Comparison of ENCODE assay signal across 1 cellular context in genomic region chr5:159207222-159207615, GRCh38.
TF ChIP-seq lines count a peak whose summit lies in the region.

No MANE protein-coding gene starts in this region.

TF ChIP-seq in K562, 482 proteins besides CTCF, POLR2A, EP300 and RAD21 (continued from another document and continues in another):
- no peak for TF ChIP-seq TCFL5 (CRISPR knock-in tag; conservative IDR thresholded peaks at IDR 0.05)
- TF ChIP-seq NFIC (IDR thresholded peaks at IDR 0.05) = no peak
- TF ChIP-seq NKRF (IDR thresholded peaks at IDR 0.05; ENCODE audit: borderline replicate concordance) = no peak
- TF ChIP-seq FOS (IDR thresholded peaks at IDR 0.05; ENCODE audit: extremely low read depth, insufficient read length) = no peak
- TF ChIP-seq PHF21A (IDR thresholded peaks at IDR 0.05; ENCODE audit: borderline replicate concordance, low read depth) = no peak
- no peak for TF ChIP-seq SREBF1 (IDR thresholded peaks at IDR 0.05; ENCODE audit: borderline replicate concordance, low read depth, low read length)
- TF ChIP-seq SRF (CRISPR knock-in tag; IDR thresholded peaks at IDR 0.05) = no peak
- TF ChIP-seq RAD51 (IDR thresholded peaks at IDR 0.05; ENCODE audit: borderline replicate concordance, low read depth) = peak; percentile 89
- TF ChIP-seq ZBTB12 (CRISPR knock-in tag; IDR thresholded peaks at IDR 0.05) = no peak
- 0 out of 2 replicates have a peak, but pooled peaks have one; percentile 5 for TF ChIP-seq GABPA (tag; conservative IDR thresholded peaks at IDR 0.05; ENCODE audit: low read depth)
- no peak for TF ChIP-seq CREBBP (IDR thresholded peaks at IDR 0.05; ENCODE audit: low read depth, low read length)
- TF ChIP-seq FOXP1 (CRISPR knock-in tag; IDR thresholded peaks at IDR 0.05) = no peak
- TF ChIP-seq HDAC2 (IDR thresholded peaks at IDR 0.05) = 0 out of 2 replicates have a peak, but pooled peaks have one; percentile 3
- TF ChIP-seq ZNF121 (CRISPR knock-in tag; conservative IDR thresholded peaks at IDR 0.05) = no peak
- TF ChIP-seq DDX20 (tag; IDR thresholded peaks at IDR 0.05; ENCODE audit: low read depth) = no peak
- TF ChIP-seq ZEB2 (IDR thresholded peaks at IDR 0.05) = no peak
- TF ChIP-seq PTBP1 (IDR thresholded peaks at IDR 0.05; ENCODE audit: low read depth, low read length) = no peak
- TF ChIP-seq SMARCA5 (IDR thresholded peaks at IDR 0.05) = peak; percentile 12; the same call in 1 of the 2 replicates
- no peak for TF ChIP-seq VEZF1 (CRISPR knock-in tag; IDR thresholded peaks at IDR 0.05)
- TF ChIP-seq ZNF764 (CRISPR knock-in tag; IDR thresholded peaks at IDR 0.05; ENCODE audit: low read depth) = no peak
- TF ChIP-seq ZBTB49 (CRISPR knock-in tag; IDR thresholded peaks at IDR 0.05; ENCODE audit: borderline replicate concordance) = no peak
- no peak for TF ChIP-seq ZNF644 (tag; IDR thresholded peaks at IDR 0.05; ENCODE audit: low read depth)
- no peak for TF ChIP-seq ZNF143 (CRISPR knock-in tag; IDR thresholded peaks at IDR 0.05)
- TF ChIP-seq HNRNPH1 (optimal IDR thresholded peaks at IDR 0.05; ENCODE audit: low read depth, low read length) = no peak
- no peak for TF ChIP-seq ZNF785 (CRISPR knock-in tag; IDR thresholded peaks at IDR 0.05)
- no peak for TF ChIP-seq CGGBP1 (CRISPR knock-in tag; IDR thresholded peaks at IDR 0.05)
- no peak for TF ChIP-seq NBN (IDR thresholded peaks at IDR 0.05; ENCODE audit: low read depth)
- TF ChIP-seq ARID4B (CRISPR knock-in tag; IDR thresholded peaks at IDR 0.05) = no peak
- no peak for TF ChIP-seq JUNB (CRISPR knock-in tag; conservative IDR thresholded peaks at IDR 0.05)
- TF ChIP-seq ZBTB17 (CRISPR knock-in tag; IDR thresholded peaks at IDR 0.05) = no peak
- TF ChIP-seq ZBTB40 (IDR thresholded peaks at IDR 0.05) = no peak
- no peak for TF ChIP-seq ZBTB40 (CRISPR knock-in tag; IDR thresholded peaks at IDR 0.05)
- no peak for TF ChIP-seq MXD1 (CRISPR knock-in tag; IDR thresholded peaks at IDR 0.05; ENCODE audit: borderline replicate concordance, poor library complexity, severe bottlenecking)
- TF ChIP-seq USF2 (CRISPR knock-in tag; IDR thresholded peaks at IDR 0.05) = no peak
- TF ChIP-seq SNAPC5 (CRISPR knock-in tag; IDR thresholded peaks at IDR 0.05) = no peak
- no peak for TF ChIP-seq TAF9B (IDR thresholded peaks at IDR 0.05; ENCODE audit: partially characterized antibody)
- TF ChIP-seq KAT8 (IDR thresholded peaks at IDR 0.05; ENCODE audit: low read depth) = no peak
- TF ChIP-seq CHD4 (IDR thresholded peaks at IDR 0.05; ENCODE audit: insufficient read depth, insufficient replicate concordance, low read depth, low read length, poor library complexity, severe bottlenecking) = no peak
- no peak for TF ChIP-seq ZNF699 (CRISPR knock-in tag; IDR thresholded peaks at IDR 0.05; ENCODE audit: insufficient replicate concordance)
- no peak for TF ChIP-seq ZFP1 (CRISPR knock-in tag; IDR thresholded peaks at IDR 0.05)
- TF ChIP-seq LEF1 (IDR thresholded peaks at IDR 0.05) = no peak
